2 cellular contexts compared by ENCODE assay signal in the genomic region with DNA sequence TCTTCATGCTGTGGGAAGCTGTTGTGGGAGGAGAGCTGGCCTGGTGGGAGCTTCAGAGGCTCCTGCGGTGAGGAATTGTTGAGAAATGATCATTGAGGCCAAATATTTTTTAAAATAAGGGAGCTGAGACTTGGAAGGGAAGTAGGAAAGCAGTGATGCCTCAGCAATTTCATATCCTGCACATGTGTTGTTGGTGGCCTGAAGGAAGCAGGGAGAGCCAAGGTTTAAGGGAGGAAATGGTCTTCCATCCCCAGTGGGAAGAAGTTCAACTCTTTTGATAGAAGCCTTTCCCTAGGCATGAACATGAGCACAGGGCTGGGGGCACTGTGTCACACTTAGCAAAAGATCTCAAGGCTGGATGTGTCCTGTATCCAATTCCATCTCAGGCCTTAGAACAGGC.
TF ChIP-seq lines count a peak whose summit lies in the region.

A gene (minus strand): TSS at position 87 of the 400 bp plus-strand sequence. CDS start 80 bp downstream, at position 7.

TF ChIP-seq in liver, 16 proteins besides CTCF, POLR2A, EP300 and RAD21:
- TF ChIP-seq TAF1 (conservative IDR thresholded peaks at IDR 0.05) (peak; percentile 31), NR2F2 (IDR thresholded peaks at IDR 0.05) (peak; percentile 51), RXRA (IDR thresholded peaks at IDR 0.05) (no peak)

TF ChIP-seq in HepG2, 621 proteins besides CTCF, POLR2A, EP300 and RAD21:
- TF ChIP-seq HIVEP1 (CRISPR knock-in tag; IDR thresholded peaks at IDR 0.05): no peak
- TF ChIP-seq ZNF672 (CRISPR knock-in tag; IDR thresholded peaks at IDR 0.05): no peak
- TF ChIP-seq ZNF547 (CRISPR knock-in tag; IDR thresholded peaks at IDR 0.05): no peak
- TF ChIP-seq, protein P1, sequence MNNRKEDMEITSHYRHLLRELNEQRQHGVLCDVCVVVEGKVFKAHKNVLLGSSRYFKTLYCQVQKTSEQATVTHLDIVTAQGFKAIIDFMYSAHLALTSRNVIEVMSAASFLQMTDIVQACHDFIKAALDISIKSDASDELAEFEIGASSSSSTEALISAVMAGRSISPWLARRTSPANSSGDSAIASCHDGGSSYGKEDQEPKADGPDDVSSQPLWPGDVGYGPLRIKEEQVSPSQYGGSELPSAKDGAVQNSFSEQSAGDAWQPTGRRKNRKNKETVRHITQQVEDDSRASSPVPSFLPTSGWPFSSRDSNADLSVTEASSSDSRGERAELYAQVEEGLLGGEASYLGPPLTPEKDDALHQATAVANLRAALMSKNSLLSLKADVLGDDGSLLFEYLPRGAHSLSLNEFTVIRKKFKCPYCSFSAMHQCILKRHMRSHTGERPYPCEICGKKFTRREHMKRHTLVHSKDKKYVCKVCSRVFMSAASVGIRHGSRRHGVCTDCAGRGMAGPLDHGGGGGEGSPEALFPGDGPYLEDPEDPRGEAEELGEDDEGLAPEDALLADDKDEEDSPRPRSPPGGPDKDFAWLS (CRISPR knock-in tag; IDR thresholded peaks at IDR 0.05; ENCODE audit: borderline replicate concordance): no peak
- no peak for TF ChIP-seq ETV5 (CRISPR knock-in tag; IDR thresholded peaks at IDR 0.05; ENCODE audit: borderline replicate concordance)
- no peak for TF ChIP-seq REXO4 (CRISPR knock-in tag; IDR thresholded peaks at IDR 0.05; ENCODE audit: borderline replicate concordance)
- no peak for TF ChIP-seq STAT5B (CRISPR knock-in tag; IDR thresholded peaks at IDR 0.05)
- no peak for TF ChIP-seq HDAC2 (CRISPR knock-in tag; IDR thresholded peaks at IDR 0.05)
TF ChIP-seq in HepG2: peak in this region for 0.
